In genomic region chr12:80269953-80270552, GRCh38 we compare ENCODE assay signal across 9 cellular contexts.
DNase-seq lines count a peak whose midpoint lies in the region; ATAC-seq and TF ChIP-seq lines count a peak whose summit lies in the region.
"Had no signal": no experiment of that assay in that cellular context is flagged by ENCODE, and none has a peak within 500 bp of the region (broad histone marks: within the 10 kb centered on the region; RNA-seq: fewer than 3 reads in every experiment).

No MANE protein-coding gene starts in this region.

- no peaks in the 10 kb centered on the region for H3K9me3 ChIP-seq in lung (ENCODE audit: control insufficient read depth in 2 of 2, insufficient read depth in 1 of 2, low read length in 1 of 2)

- H3K4me3 ChIP-seq in choroid plexus epithelial cell (ENCODE audit: low read depth, low read length) (no peak overlapping the region), lung (no peak overlapping the region)

- WGBS in lung, 2 donors = 26 to 27% methylated on average over 4 of the region's 4 CpGs

- ATAC-seq in HG03025 (IDR thresholded peaks at IDR 0.05; ENCODE audit: low FRiP score, unreplicated experiment) (peak; percentile 50), lung (ENCODE audit: insufficient read depth, low FRiP score) (peak; percentile 35)

- TF ChIP-seq CTCF in choroid plexus epithelial cell (conservative IDR thresholded peaks at IDR 0.05; ENCODE audit: low read depth, low read length) = peak; percentile 65
- peak; percentile 27 for TF ChIP-seq CTCF in lung (IDR thresholded peaks at IDR 0.05; ENCODE audit: control extremely low read depth, extremely low read depth)

- H3K4me1 ChIP-seq in lung (ENCODE audit: control insufficient read depth in 2 of 2, insufficient read depth in 2 of 2, low read length in 2 of 2) = no peaks in the 10 kb centered on the region

- no peak overlapping the region for H3K27ac ChIP-seq in lung (ENCODE audit: low read depth in 1 of 2, low read length in 1 of 2)

- no peaks in the 10 kb centered on the region for H3K36me3 ChIP-seq in lung (ENCODE audit: control insufficient read depth in 2 of 2, insufficient read depth in 2 of 2, low read length in 2 of 2)

- DNase-seq in NCI-H510A treated with DMSO at 0.1 percent for 48 hours (lab: John Stamatoyannopoulos, UW) (peak; percentile 79), NCI-H510A (lab: John Stamatoyannopoulos, UW) (no peak), NCI-H460 (ENCODE audit: extremely low read depth, low read depth) (peak; percentile 58), choroid plexus epithelial cell (ENCODE audit: low read depth) (peak; percentile 72), lung (ENCODE audit: low spot score) (no peak), cortex of kidney (lab: John Stamatoyannopoulos, UW) (no peak)
- DNase-seq in stimulated activated CD4-positive, alpha-beta T cell treated with anti-CD3 and anti-CD28 coated beads, Interleukin-12 subunit alpha, Interleukin-12 subunit beta, amount 100 ng/mL, for 4 hours = no peak
- DNase-seq: activated naive CD8-positive, alpha-beta T cell treated with anti-CD3 and anti-CD28 coated beads, Interleukin-2, amount 10 ng/mL, durations not matched to agents 7 days and 5 days had no signal

- no peaks in the 10 kb centered on the region for H3K27me3 ChIP-seq in lung (ENCODE audit: control insufficient read depth, insufficient read depth)

Comparison
In these comparisons a context has a peak if more than half of its experiments do, and no peak if none do; other contexts are left out.
1. DNase-seq: peak in NCI-H510A treated with DMSO at 0.1 percent for 48 hours (single experiment), NCI-H460 (single experiment) and choroid plexus epithelial cell (single experiment); none in NCI-H510A (single experiment), lung (single experiment), cortex of kidney (single experiment) and stimulated activated CD4-positive, alpha-beta T cell treated with anti-CD3 and anti-CD28 coated beads, Interleukin-12 subunit alpha, Interleukin-12 subunit beta, amount 100 ng/mL, for 4 hours (single experiment).